Comparison of ENCODE assay signal across 30 cellular contexts in the genomic region with DNA sequence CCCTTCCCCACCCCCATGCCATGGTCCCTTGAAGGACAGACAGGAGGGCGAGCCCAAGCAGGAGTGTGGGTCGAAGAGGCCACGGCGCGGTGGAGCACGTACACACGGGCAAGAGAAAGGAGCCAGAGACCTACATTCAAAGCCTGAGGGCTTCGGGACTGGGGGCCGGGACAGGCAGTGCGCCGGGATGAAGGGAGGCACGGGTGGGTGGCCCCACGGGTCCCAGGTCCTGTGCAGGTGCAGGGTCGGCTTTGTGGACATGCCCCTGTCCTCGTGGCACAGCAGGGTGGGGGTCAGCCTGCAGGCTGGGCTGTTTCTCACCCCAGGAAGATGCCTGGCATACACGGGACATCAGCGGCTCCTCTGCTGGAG.
"Had no signal": no experiment of that assay in that cellular context is flagged by ENCODE, and none has a peak within 500 bp of the region (broad histone marks: within the 10 kb centered on the region; RNA-seq: fewer than 3 reads in every experiment).

No MANE protein-coding gene starts in this region.

- ATAC-seq: left colon; left lung; lower lobe of right lung; natural killer cell; right lobe of liver; stimulated activated memory B cell treated with anti-CD40 and anti-IgM and Interleukin-4, amounts not matched to agents 10 μg/mL and 1 μg/mL and 100 μg/mL, for 72 hours; stimulated activated naive CD8-positive, alpha-beta T cell treated with anti-CD3 and anti-CD28 coated beads, Interleukin-15, Interleukin-2, amounts not matched to agents 100 U/mL and 50 U/mL, for 24 hours had no signal

- H3K27ac Mint-ChIP-seq: immature natural killer cell; mesothelial cell of epicardium; natural killer cell; nephron progenitor cell; neural progenitor cell; progenitor cell of endocrine pancreas; stimulated activated memory B cell treated with anti-CD40 and anti-IgM and Interleukin-4, amounts not matched to agents 10 μg/mL and 1 μg/mL and 100 μg/mL, for 72 hours had no signal

- H3K9me3 ChIP-seq: left lung, lower lobe of right lung, ovary, right atrium auricular region, right lobe of liver, stomach, testis, thyroid gland, transverse colon, upper lobe of left lung, vagina had no signal

- H3K27ac ChIP-seq: left lung, lower lobe of right lung, neural progenitor cell, ovary, right atrium auricular region, right lobe of liver, stomach, testis, thyroid gland, transverse colon, upper lobe of left lung, vagina had no signal

- H3K4me3 Mint-ChIP-seq: mesothelial cell of epicardium; naive B cell; natural killer cell; nephron progenitor cell; neural progenitor cell; stimulated activated memory B cell treated with anti-CD40 and anti-IgM and Interleukin-4, amounts not matched to agents 10 μg/mL and 1 μg/mL and 100 μg/mL, for 72 hours had no signal

- DNase-seq: hypothalamus; immature natural killer cell; kidney; left colon; left lung; lower lobe of right lung; mammary epithelial cell; mesendoderm; naive B cell; natural killer cell; nephron progenitor cell; ovary; right lobe of liver; stimulated activated CD4-positive, alpha-beta T cell treated with anti-CD3 and anti-CD28 coated beads, Interleukin-1b, Interleukin-23, amount 100 ng/mL, for 48 hours; stimulated activated CD4-positive, alpha-beta T cell treated with anti-CD3 and anti-CD28 coated beads, Interleukin-2, amount 100 ng/mL, for 48 hours; stimulated activated CD4-positive, alpha-beta T cell treated with anti-CD3 and anti-CD28 coated beads, Interleukin-4, amount 100 ng/mL, for 4 hours; stimulated activated CD8-positive, alpha-beta memory T cell treated with anti-CD3 and anti-CD28 coated beads, Interleukin-4, amount 100 ng/mL, for 48 hours; stimulated activated naive CD8-positive, alpha-beta T cell treated with anti-CD3 and anti-CD28 coated beads, Interleukin-15, Interleukin-2, amounts not matched to agents 100 U/mL and 50 U/mL, for 24 hours; stomach; testis; thyroid gland; transverse colon had no signal

- H3K4me3 ChIP-seq: left lung, lower lobe of right lung, neural progenitor cell, ovary, right atrium auricular region, right lobe of liver, smooth muscle cell, stomach, testis, thyroid gland, transverse colon, upper lobe of left lung, vagina had no signal

- H3K9me3 Mint-ChIP-seq: immature natural killer cell; mesothelial cell of epicardium; naive B cell; natural killer cell; nephron progenitor cell; neural progenitor cell; stimulated activated memory B cell treated with anti-CD40 and anti-IgM and Interleukin-4, amounts not matched to agents 10 μg/mL and 1 μg/mL and 100 μg/mL, for 72 hours had no signal

- H3K36me3 Mint-ChIP-seq: immature natural killer cell; mesothelial cell of epicardium; naive B cell; natural killer cell; stimulated activated memory B cell treated with anti-CD40 and anti-IgM and Interleukin-4, amounts not matched to agents 10 μg/mL and 1 μg/mL and 100 μg/mL, for 72 hours had no signal

- H3K4me1 Mint-ChIP-seq: nephron progenitor cell had no signal

- H3K27me3 ChIP-seq: testis had no signal

- H3K9ac ChIP-seq: neural progenitor cell had no signal

- H3K36me3 ChIP-seq: left lung, lower lobe of right lung, neural progenitor cell, ovary, right atrium auricular region, right lobe of liver, stomach, thyroid gland, transverse colon, upper lobe of left lung, vagina had no signal

- H3K4me2 ChIP-seq: neural progenitor cell, smooth muscle cell had no signal
